ENCODE assay signal across 8 cellular contexts in genomic region chr1:100719490-100719889, GRCh38. TPM values are rescaled to one million over a fixed set of nuclear protein-coding genes. Genes with fewer than 3 reads are reported as not detected.
A peak's percentile ranks its signal among the peaks of the same experiment; 100 is the strongest.
DNase-seq lines count a peak whose midpoint lies in the region; ATAC-seq and TF ChIP-seq lines count a peak whose summit lies in the region.
"Had no signal": no experiment of that assay in that cellular context is flagged by ENCODE, and none has a peak within 500 bp of the region (broad histone marks: within the 10 kb centered on the region; RNA-seq: fewer than 3 reads in every experiment).

TSS of gene VCAM1 (plus strand) at chr1:100719742. CDS start at chr1:100719861, 119 bp downstream.

- ATAC-seq in GM21786 (IDR thresholded peaks at IDR 0.05; ENCODE audit: unreplicated experiment) = peak; percentile 54
- ATAC-seq in right lobe of liver = peak; percentile 24 to 62 (median 52)

- no peaks in the 10 kb centered on the region for H3K9me3 ChIP-seq in right lobe of liver

- H3K27me3 ChIP-seq in right lobe of liver = no peaks in the 10 kb centered on the region

- TF ChIP-seq POLR2A in right lobe of liver (IDR thresholded peaks at IDR 0.05) = no peak

- peak within 1 kb of the TSS; percentile 85 for H3K4me3 Mint-ChIP-seq in type B pancreatic cell

- intact Hi-C loops in right lobe of liver (cut with DNase I) = no loop called here

- peaks cover 6% of the 10 kb centered on the region for H3K4me1 Mint-ChIP-seq in type B pancreatic cell (ENCODE audit: unreplicated experiment)

- 27% methylated on average over 7 of the region's 7 CpGs for WGBS in right lobe of liver (ENCODE audit: insufficient coverage, low coverage, low lambda C conversion rate, missing lambda C conversion rate)

- H3K36me3 Mint-ChIP-seq in type B pancreatic cell = no peaks in the 10 kb centered on the region

- H3K27ac ChIP-seq in right lobe of liver = no peak within 1 kb of the TSS
- H3K27ac ChIP-seq: epithelial cell of prostate had no signal

- TF ChIP-seq CTCF in right lobe of liver (IDR thresholded peaks at IDR 0.05) = no peak
- TF ChIP-seq CTCF in type B pancreatic cell (conservative IDR thresholded peaks at IDR 0.05) = no peak

- no peaks in the 10 kb centered on the region for H3K36me3 ChIP-seq in right lobe of liver

- H3K27ac Mint-ChIP-seq in type B pancreatic cell = peak within 1 kb of the TSS; percentile 37

- H3K27me3 Mint-ChIP-seq in type B pancreatic cell = peaks cover 3% of the 10 kb centered on the region

- H3K9me3 Mint-ChIP-seq in type B pancreatic cell = no peaks in the 10 kb centered on the region

- peaks cover 0 to 26% (median 2%) of the 10 kb centered on the region in 4 donors for H3K4me1 ChIP-seq in right lobe of liver

- DNase-seq in astrocyte of the hippocampus (ENCODE audit: low read depth, low spot score) (peak; percentile 34), right lobe of liver (peak in 1 of 3 donors; percentile 20), type B pancreatic cell (ENCODE audit: extremely low spot score, unreplicated experiment) (no peak), globus pallidus (ENCODE audit: low spot score) (no peak), activated T-cell treated with anti-CD3 and anti-CD28 coated beads for 4 hours (no peak), NCI-H2196 treated with DMSO at 0.1 percent for 48 hours (lab: John Stamatoyannopoulos, UW; ENCODE audit: unreplicated experiment) (no peak)

- peak within 1 kb of the TSS; percentile 7 to 30 (median 19) for H3K4me3 ChIP-seq in right lobe of liver

RNA-seq across cellular contexts. Expression of gene VCAM1, which starts in this region (rescaled TPM):
- total RNA-seq in right lobe of liver (10 to 100 TPM in 4 of 6 experiments, 1 to 10 TPM in 2; 2.5 to 17.4 (median 11.2) TPM), type B pancreatic cell (ENCODE audit: low replicate concordance) (0.74 and 37.0 TPM in 2 replicates)
